7 cellular contexts compared by ENCODE assay signal in genomic region chr1:180415985-180416633, GRCh38.
DNase-seq lines count a peak whose midpoint lies in the region; ATAC-seq and TF ChIP-seq lines count a peak whose summit lies in the region.

No MANE protein-coding gene starts in this region.

- no peaks in the 10 kb centered on the region for H3K9me3 ChIP-seq in uterus

- DNase-seq in GM03348 (ENCODE audit: low spot score): peak; percentile 39
- peak; percentile 66 for DNase-seq in NB4 (ENCODE audit: low read depth)
- no peak for DNase-seq in glutamatergic neuron
- DNase-seq in uterus: no peak

- no peaks in the 10 kb centered on the region for H3K9me3 Mint-ChIP-seq in glutamatergic neuron (ENCODE audit: unreplicated experiment)

- H3K36me3 Mint-ChIP-seq in glutamatergic neuron (ENCODE audit: unreplicated experiment): no peaks in the 10 kb centered on the region

- no peak overlapping the region for H3K4me3 Mint-ChIP-seq in glutamatergic neuron (ENCODE audit: unreplicated experiment)

- H3K4me1 ChIP-seq in uterus: no peaks in the 10 kb centered on the region

- H3K36me3 ChIP-seq in uterus: no peaks in the 10 kb centered on the region

- H3K27me3 Mint-ChIP-seq in glutamatergic neuron (ENCODE audit: unreplicated experiment): peaks cover under 1% of the 10 kb centered on the region

- TF ChIP-seq CTCF in NB4 (IDR thresholded peaks at IDR 0.05; ENCODE audit: low read depth, low read length) (peak; percentile 39), glutamatergic neuron (IDR thresholded peaks at IDR 0.05; ENCODE audit: partially characterized antibody, unreplicated experiment) (peak; percentile 80), uterus (IDR thresholded peaks at IDR 0.05) (peak; percentile 20 to 35 (median 26))

- no peak overlapping the region for H3K4me3 ChIP-seq in NB4 (ENCODE audit: low read depth, low read length)
- H3K4me3 ChIP-seq in uterus: no peak overlapping the region

- H3K27ac ChIP-seq in uterus: no peak overlapping the region

- ATAC-seq in SK-N-SH treated with all-trans-retinoic acid at 6 μM for 48 hours (peak; percentile 47; the same call in 1 of the 3 replicates), HG03139 (IDR thresholded peaks at IDR 0.05; ENCODE audit: unreplicated experiment) (no peak), GM18909 (IDR thresholded peaks at IDR 0.05; ENCODE audit: poor library complexity, unreplicated experiment) (no peak)

- no peak overlapping the region for H3K27ac Mint-ChIP-seq in glutamatergic neuron (ENCODE audit: unreplicated experiment)

- intact Hi-C loops in uterus (cut with DNase I; ENCODE audit: low total_unique reads): no loop called here

- no peaks in the 10 kb centered on the region for H3K4me1 Mint-ChIP-seq in glutamatergic neuron (ENCODE audit: low read depth, unreplicated experiment)

- TF ChIP-seq POLR2A in NB4 (IDR thresholded peaks at IDR 0.05; ENCODE audit: extremely low read depth, insufficient read length) (no peak), uterus (IDR thresholded peaks at IDR 0.05) (no peak)

- H3K27me3 ChIP-seq in uterus: no peaks in the 10 kb centered on the region

TF ChIP-seq in SK-N-SH treated with all-trans-retinoic acid at 6 μM for 48 hours, 23 proteins besides CTCF, POLR2A, EP300 and RAD21:
- TF ChIP-seq ZNF70 (CRISPR knock-in tag; IDR thresholded peaks at IDR 0.05) (no peak), CSRNP3 (CRISPR knock-in tag; IDR thresholded peaks at IDR 0.05) (no peak), TSHZ2 (CRISPR knock-in tag; IDR thresholded peaks at IDR 0.05) (no peak), PPARA (CRISPR knock-in tag; IDR thresholded peaks at IDR 0.05; ENCODE audit: borderline replicate concordance) (no peak), GLIS3 (CRISPR knock-in tag; IDR thresholded peaks at IDR 0.05) (no peak), CSDC2 (CRISPR knock-in tag; IDR thresholded peaks at IDR 0.05) (no peak), RARB (CRISPR knock-in tag; IDR thresholded peaks at IDR 0.05) (no peak), CREB5 (CRISPR knock-in tag; IDR thresholded peaks at IDR 0.05; ENCODE audit: low read depth) (no peak), ZNF565 (CRISPR knock-in tag; conservative IDR thresholded peaks at IDR 0.05; ENCODE audit: low read depth) (no peak), POU6F1 (CRISPR knock-in tag; IDR thresholded peaks at IDR 0.05; ENCODE audit: borderline replicate concordance, low read depth) (no peak), SNAI2 (CRISPR knock-in tag; IDR thresholded peaks at IDR 0.05) (no peak), ZFP30 (CRISPR knock-in tag; IDR thresholded peaks at IDR 0.05) (no peak), PATZ1 (CRISPR knock-in tag; IDR thresholded peaks at IDR 0.05; ENCODE audit: borderline replicate concordance) (no peak), TCF4 (CRISPR knock-in tag; IDR thresholded peaks at IDR 0.05; ENCODE audit: borderline replicate concordance) (no peak)

Comparison
In these comparisons a context has a peak if more than half of its experiments do, and no peak if none do; other contexts are left out.
1. DNase-seq: peak in GM03348 (single experiment) and NB4 (single experiment); none in glutamatergic neuron (single experiment) and uterus (0 of 2).
2. CTCF ChIP-seq: peak in every context shown above with its lines; median percentile 80 in glutamatergic neuron; 39 in NB4; 26 in uterus.